Comparison of ENCODE assay signal across 9 cellular contexts in genomic region chr5:124952079-124952478, GRCh38.
DNase-seq lines count a peak whose midpoint lies in the region; ATAC-seq and TF ChIP-seq lines count a peak whose summit lies in the region.
"Had no signal": no experiment of that assay in that cellular context is flagged by ENCODE, and none has a peak within 500 bp of the region (broad histone marks: within the 10 kb centered on the region; RNA-seq: fewer than 3 reads in every experiment).

No MANE protein-coding gene starts in this region.

- DNase-seq in EL = peak; percentile 8
- DNase-seq in RWPE2 (ENCODE audit: low spot score) = no peak
- DNase-seq in AG08396 (ENCODE audit: low spot score) = no peak
- no peak for DNase-seq in stimulated activated CD4-positive, alpha-beta T cell treated with anti-CD3 and anti-CD28 coated beads, Interleukin-12 subunit alpha, Interleukin-12 subunit beta, amount 100 ng/mL, for 4 hours
- no peak for DNase-seq in NCI-H2029 treated with DMSO at 0.1 percent for 48 hours (lab: John Stamatoyannopoulos, UW)
- DNase-seq in SW480 (ENCODE audit: low spot score) = no peak
- DNase-seq: Kasumi-1 had no signal

- no peaks in the 10 kb centered on the region for H3K27me3 ChIP-seq in RWPE2 (ENCODE audit: insufficient read depth, poor library complexity, severe bottlenecking)

- H3K9me3 ChIP-seq in RWPE2 (ENCODE audit: severe bottlenecking) = no peaks in the 10 kb centered on the region

- ATAC-seq in GM19395 (IDR thresholded peaks at IDR 0.05; ENCODE audit: unreplicated experiment) (peak; percentile 93), HG03060 (IDR thresholded peaks at IDR 0.05; ENCODE audit: low read depth, unreplicated experiment) (peak; percentile 88), RWPE2 (ENCODE audit: low read depth) (0 out of 3 replicates have a peak, but pooled peaks have one; percentile 46)

- H3K27ac ChIP-seq in RWPE2 (ENCODE audit: poor library complexity, severe bottlenecking) = no peak overlapping the region

- no peaks in the 10 kb centered on the region for H3K4me1 ChIP-seq in RWPE2 (ENCODE audit: insufficient read depth, poor library complexity, severe bottlenecking)

- no peak for TF ChIP-seq CTCF in RWPE2 (IDR thresholded peaks at IDR 0.05; ENCODE audit: poor library complexity, severe bottlenecking)

- no peak overlapping the region for H3K4me3 ChIP-seq in RWPE2 (ENCODE audit: severe bottlenecking)

- H3K36me3 ChIP-seq in RWPE2 (ENCODE audit: low read depth) = no peaks in the 10 kb centered on the region
